In the genomic region with DNA sequence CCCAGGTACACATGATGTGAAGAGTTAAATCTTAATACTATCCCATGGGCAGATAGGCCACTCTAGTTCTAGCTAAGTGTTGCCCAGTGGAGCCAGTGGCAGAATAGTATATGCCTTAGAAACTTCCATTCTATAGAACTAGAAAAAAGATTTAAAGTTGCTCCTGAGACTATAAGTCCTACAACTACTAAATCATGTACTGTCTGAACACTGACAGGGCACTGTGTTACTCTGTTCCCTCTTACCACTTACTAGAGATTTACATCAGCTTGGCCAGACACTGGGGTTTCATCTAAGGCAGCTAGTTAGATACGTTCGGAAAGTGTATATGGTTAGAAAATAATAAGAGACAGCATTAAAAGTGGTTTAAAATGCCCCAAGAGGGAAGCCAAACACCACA, we compare ENCODE assay signal across 14 cellular contexts.
"Had no signal": no experiment of that assay in that cellular context is flagged by ENCODE, and none has a peak within 500 bp of the region (broad histone marks: within the 10 kb centered on the region; RNA-seq: fewer than 3 reads in every experiment).

No MANE protein-coding gene starts in this region.

- H3K9me3 ChIP-seq: pancreas had no signal

- H3K27me3 ChIP-seq: pancreas had no signal

- H3K36me3 ChIP-seq: pancreas, WERI-Rb-1 had no signal

- H3K4me3 ChIP-seq: pancreas had no signal

- FAIRE-seq: colon, pancreas had no signal

- H3K4me1 ChIP-seq: pancreas had no signal

- ATAC-seq: activated CD4-positive, alpha-beta T cell treated with anti-CD3 and anti-CD28 coated beads for 36 hours; activated CD8-positive, alpha-beta memory T cell treated with anti-CD3 and anti-CD28 coated beads, Interleukin-2, amount 10 ng/mL, durations not matched to agents 7 days and 5 days; activated naive CD8-positive, alpha-beta T cell treated with anti-CD3 and anti-CD28 coated beads, Interleukin-2, amount 50 U/mL, for 24 hours; esophagus mucosa; pancreas; T-helper 17 cell had no signal

- H3K27ac ChIP-seq: pancreas, WERI-Rb-1 had no signal

- DNase-seq: activated CD4-positive, alpha-beta memory T cell treated with anti-CD3 and anti-CD28 coated beads for 36 hours; activated CD4-positive, alpha-beta T cell treated with anti-CD3 and anti-CD28 coated beads for 36 hours; activated CD8-positive, alpha-beta memory T cell treated with anti-CD3 and anti-CD28 coated beads, Interleukin-2, amount 10 ng/mL, durations not matched to agents 7 days and 5 days; activated naive CD4-positive, alpha-beta T cell treated with anti-CD3 and anti-CD28 coated beads for 36 hours; activated naive CD8-positive, alpha-beta T cell treated with anti-CD3 and anti-CD28 coated beads, Interleukin-2, amount 50 U/mL, for 24 hours; activated T-cell treated with anti-CD3 and anti-CD28 coated beads, Interleukin-2, amount 50 U/mL, for 1 hour; pancreas; stimulated activated CD4-positive, alpha-beta T cell treated with anti-CD3 and anti-CD28 coated beads, Interleukin-15, amount 100 ng/mL, for 24 hours; stimulated activated CD4-positive, alpha-beta T cell treated with anti-CD3 and anti-CD28 coated beads, Interleukin-4, amount 100 ng/mL, for 1 hour; stimulated activated naive CD4-positive, alpha-beta T cell treated with Interleukin-2 at 50 U/mL for 16 hours; T-helper 17 cell; WERI-Rb-1 had no signal
